ENCODE assay signal across 10 cellular contexts in genomic region chr1:209839875-209840491, GRCh38. TPM values are rescaled to one million over a fixed set of nuclear protein-coding genes. Genes with fewer than 3 reads are reported as not detected.
A peak's percentile ranks its signal among the peaks of the same experiment; 100 is the strongest.
DNase-seq lines count a peak whose midpoint lies in the region; ATAC-seq, FAIRE-seq and TF ChIP-seq lines count a peak whose summit lies in the region.
"Had no signal": no experiment of that assay in that cellular context is flagged by ENCODE, and none has a peak within 500 bp of the region (broad histone marks: within the 10 kb centered on the region; RNA-seq: fewer than 3 reads in every experiment).

No MANE protein-coding gene starts in this region.

- no peak for TF ChIP-seq CTCF in activated CD8-positive, alpha-beta T cell treated with anti-CD3 and anti-CD28 coated beads for 36 hours (IDR thresholded peaks at IDR 0.05)

- H3K27me3 Mint-ChIP-seq in activated T-cell treated with anti-CD3 and anti-CD28 coated beads, Interleukin-2, amount 50 U/mL, for 4 hours (ENCODE audit: low read depth): no peaks in the 10 kb centered on the region
- no peaks in the 10 kb centered on the region for H3K27me3 Mint-ChIP-seq in activated CD8-positive, alpha-beta T cell treated with anti-CD3 and anti-CD28 coated beads for 36 hours
- H3K27me3 Mint-ChIP-seq in stimulated activated naive CD8-positive, alpha-beta T cell treated with anti-CD3 and anti-CD28 coated beads, Interleukin-15, amount 100 ng/mL, for 72 hours: no peaks in the 10 kb centered on the region

- no peak for DNase-seq in activated T-cell treated with anti-CD3 and anti-CD28 coated beads, Interleukin-2, amount 50 U/mL, for 4 hours
- no peak for DNase-seq in activated T-cell treated with anti-CD3 and anti-CD28 coated beads, Interleukin-2, amount 50 U/mL, for 1 hour
- DNase-seq in activated CD8-positive, alpha-beta T cell treated with anti-CD3 and anti-CD28 coated beads for 36 hours: peak; percentile 17
- DNase-seq in glomerular visceral epithelial cell (ENCODE audit: extremely low spot score) (peak; percentile 86), NCI-H345 treated with DMSO at 0.1 percent for 48 hours (lab: John Stamatoyannopoulos, UW; ENCODE audit: unreplicated experiment) (no peak), SHP77 treated with DMSO at 0.1 percent for 48 hours (lab: John Stamatoyannopoulos, UW) (no peak), GM19239 (ENCODE audit: insufficient read length, low spot score) (no peak)
- no peak for DNase-seq in stimulated activated naive CD8-positive, alpha-beta T cell treated with anti-CD3 and anti-CD28 coated beads, Interleukin-15, amount 100 ng/mL, for 72 hours
- DNase-seq: colonic mucosa, ovary had no signal

- ATAC-seq in activated T-cell treated with anti-CD3 and anti-CD28 coated beads, Interleukin-2, amount 50 U/mL, for 4 hours: peak; percentile 79 to 86
- ATAC-seq in activated CD8-positive, alpha-beta T cell treated with anti-CD3 and anti-CD28 coated beads for 36 hours: peak; percentile 72
- ATAC-seq in stimulated activated naive CD8-positive, alpha-beta T cell treated with anti-CD3 and anti-CD28 coated beads, Interleukin-15, amount 100 ng/mL, for 72 hours: peak; percentile 56

- peak overlapping the region; percentile 73 for H3K27ac Mint-ChIP-seq in activated CD8-positive, alpha-beta T cell treated with anti-CD3 and anti-CD28 coated beads for 36 hours
- peak overlapping the region; percentile 7 to 81 for H3K27ac Mint-ChIP-seq in stimulated activated naive CD8-positive, alpha-beta T cell treated with anti-CD3 and anti-CD28 coated beads, Interleukin-15, amount 100 ng/mL, for 72 hours

- peaks cover 40% of the 10 kb centered on the region for H3K4me1 Mint-ChIP-seq in activated T-cell treated with anti-CD3 and anti-CD28 coated beads, Interleukin-2, amount 50 U/mL, for 4 hours (ENCODE audit: low read depth)
- H3K4me1 Mint-ChIP-seq in activated CD8-positive, alpha-beta T cell treated with anti-CD3 and anti-CD28 coated beads for 36 hours (ENCODE audit: low read depth): peaks cover 36% of the 10 kb centered on the region
- H3K4me1 Mint-ChIP-seq in stimulated activated naive CD8-positive, alpha-beta T cell treated with anti-CD3 and anti-CD28 coated beads, Interleukin-15, amount 100 ng/mL, for 72 hours: peaks cover 58% of the 10 kb centered on the region

- CTCF ChIA-PET in activated CD8-positive, alpha-beta T cell treated with anti-CD3 and anti-CD28 coated beads for 36 hours (lab: Charles Lee): interaction anchor here (0.8 to 7.0 kb wide), 6 partner anchors 10 to 24 kb away, joined by 3 to 47 read pairs (median 3); no protein-coding TSS in a partner anchor

- POLR2A ChIA-PET in activated CD8-positive, alpha-beta T cell treated with anti-CD3 and anti-CD28 coated beads for 36 hours (lab: Charles Lee): interaction anchor here (0.8 to 3.2 kb wide), 4 partner anchors 9 to 534 kb away, joined by 3 to 11 read pairs (median 3); partner anchors contain the start of gene UTP25

- H3K9me3 Mint-ChIP-seq in activated T-cell treated with anti-CD3 and anti-CD28 coated beads, Interleukin-2, amount 50 U/mL, for 4 hours: no peaks in the 10 kb centered on the region
- no peaks in the 10 kb centered on the region for H3K9me3 Mint-ChIP-seq in activated CD8-positive, alpha-beta T cell treated with anti-CD3 and anti-CD28 coated beads for 36 hours
- no peaks in the 10 kb centered on the region for H3K9me3 Mint-ChIP-seq in stimulated activated naive CD8-positive, alpha-beta T cell treated with anti-CD3 and anti-CD28 coated beads, Interleukin-15, amount 100 ng/mL, for 72 hours

- intact Hi-C loops in activated CD8-positive, alpha-beta T cell treated with anti-CD3 and anti-CD28 coated beads for 36 hours (cut with micrococcal nuclease): no loop called here

- peaks cover 62% of the 10 kb centered on the region for H3K36me3 Mint-ChIP-seq in activated T-cell treated with anti-CD3 and anti-CD28 coated beads, Interleukin-2, amount 50 U/mL, for 4 hours (ENCODE audit: insufficient read depth)
- peaks cover 68% of the 10 kb centered on the region for H3K36me3 Mint-ChIP-seq in activated CD8-positive, alpha-beta T cell treated with anti-CD3 and anti-CD28 coated beads for 36 hours (ENCODE audit: low read depth)

- no peak for FAIRE-seq in GM19239 (lab: Jason Lieb, UNC)

- H3K4me3 Mint-ChIP-seq in activated T-cell treated with anti-CD3 and anti-CD28 coated beads, Interleukin-2, amount 50 U/mL, for 4 hours: peak overlapping the region; percentile 10
- H3K4me3 Mint-ChIP-seq in activated CD8-positive, alpha-beta T cell treated with anti-CD3 and anti-CD28 coated beads for 36 hours: no peak overlapping the region
- peak overlapping the region; percentile 16 to 41 for H3K4me3 Mint-ChIP-seq in stimulated activated naive CD8-positive, alpha-beta T cell treated with anti-CD3 and anti-CD28 coated beads, Interleukin-15, amount 100 ng/mL, for 72 hours

RNA-seq across cellular contexts. Expression of gene UTP25, which starts 12.2 kb away (rescaled TPM):
- total RNA-seq in activated T-cell treated with anti-CD3 and anti-CD28 coated beads, Interleukin-2, amount 50 U/mL, for 4 hours: 10 to 100 TPM; 16.9 to 18.6 (median 17.7) TPM
- 1 to 10 TPM; 8.9 to 9.5 TPM for total RNA-seq in activated CD8-positive, alpha-beta T cell treated with anti-CD3 and anti-CD28 coated beads for 36 hours

RNA-seq across cellular contexts. Expression of gene IRF6, which starts 34.0 kb away (rescaled TPM):
- total RNA-seq in activated T-cell treated with anti-CD3 and anti-CD28 coated beads, Interleukin-2, amount 50 U/mL, for 4 hours: under 1 TPM; 0.11 to 0.15 (median 0.13) TPM
- total RNA-seq in activated CD8-positive, alpha-beta T cell treated with anti-CD3 and anti-CD28 coated beads for 36 hours: 1 to 10 TPM; 1.2 TPM

RNA-seq across cellular contexts. Expression of gene C1orf74, which starts 55.6 kb away (rescaled TPM):
- total RNA-seq in activated T-cell treated with anti-CD3 and anti-CD28 coated beads, Interleukin-2, amount 50 U/mL, for 4 hours: 1 to 10 TPM; 1.6 to 2.1 (median 1.7) TPM
- total RNA-seq in activated CD8-positive, alpha-beta T cell treated with anti-CD3 and anti-CD28 coated beads for 36 hours: 1 to 10 TPM; 2.8 to 3.0 TPM

Comparison
In these comparisons a context has a peak if more than half of its experiments do, and no peak if none do; other contexts are left out.
1. DNase-seq: peak in activated CD8-positive, alpha-beta T cell treated with anti-CD3 and anti-CD28 coated beads for 36 hours (single experiment) and glomerular visceral epithelial cell (single experiment); none in activated T-cell treated with anti-CD3 and anti-CD28 coated beads, Interleukin-2, amount 50 U/mL, for 4 hours (single experiment), activated T-cell treated with anti-CD3 and anti-CD28 coated beads, Interleukin-2, amount 50 U/mL, for 1 hour (single experiment), stimulated activated naive CD8-positive, alpha-beta T cell treated with anti-CD3 and anti-CD28 coated beads, Interleukin-15, amount 100 ng/mL, for 72 hours (0 of 2), NCI-H345 treated with DMSO at 0.1 percent for 48 hours (single experiment), SHP77 treated with DMSO at 0.1 percent for 48 hours (single experiment) and GM19239 (single experiment).
2. Peak in every context shown above with its lines, with median percentiles within 50 percentile points of each other: ATAC-seq.